1 cellular context compared by ENCODE assay signal in the genomic region with DNA sequence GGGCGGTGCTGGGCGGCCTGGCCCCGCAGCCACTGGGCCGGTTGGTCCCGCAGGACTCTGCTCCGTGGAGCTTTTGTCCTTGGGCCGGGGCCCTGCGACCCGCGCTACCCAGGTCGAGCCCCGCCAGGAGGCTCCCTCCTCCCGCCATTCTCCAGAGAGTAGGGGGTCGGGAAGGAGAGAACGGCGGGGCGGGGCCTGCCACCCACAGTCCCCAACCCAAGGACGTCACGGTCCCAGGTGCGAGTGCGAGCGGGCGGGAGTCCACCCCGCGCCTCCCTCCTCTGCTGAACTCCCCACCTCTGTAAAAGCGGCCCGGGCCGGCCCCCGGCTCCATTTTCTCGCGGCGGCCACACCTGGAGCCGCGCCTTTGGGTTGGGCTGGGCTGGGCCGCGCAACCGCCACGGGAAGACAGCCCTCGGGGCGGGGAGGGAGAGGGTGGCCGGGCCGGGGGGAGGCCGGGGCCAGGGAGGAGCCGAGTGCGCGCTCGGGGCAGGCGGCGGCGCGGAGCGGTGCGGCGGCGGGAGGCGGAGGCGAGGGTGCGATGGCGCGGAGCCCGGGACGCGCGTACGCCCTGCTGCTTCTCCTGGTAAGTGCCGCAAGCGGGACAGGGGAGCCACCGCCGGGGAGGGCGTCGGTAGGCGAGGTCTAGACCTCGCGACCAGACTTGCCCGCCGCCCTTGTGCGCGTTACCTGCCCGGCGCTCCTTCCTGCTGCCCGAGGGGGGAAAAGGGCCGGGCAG.
TF ChIP-seq lines count a peak whose summit lies in the region.

A gene (plus strand): TSS at position 467 of the 739 bp plus-strand sequence. CDS start 75 bp downstream, at position 542.

TF ChIP-seq in WTC11, 78 proteins besides CTCF, POLR2A, EP300 and RAD21 (continued from another document):
- TF ChIP-seq, protein P1, sequence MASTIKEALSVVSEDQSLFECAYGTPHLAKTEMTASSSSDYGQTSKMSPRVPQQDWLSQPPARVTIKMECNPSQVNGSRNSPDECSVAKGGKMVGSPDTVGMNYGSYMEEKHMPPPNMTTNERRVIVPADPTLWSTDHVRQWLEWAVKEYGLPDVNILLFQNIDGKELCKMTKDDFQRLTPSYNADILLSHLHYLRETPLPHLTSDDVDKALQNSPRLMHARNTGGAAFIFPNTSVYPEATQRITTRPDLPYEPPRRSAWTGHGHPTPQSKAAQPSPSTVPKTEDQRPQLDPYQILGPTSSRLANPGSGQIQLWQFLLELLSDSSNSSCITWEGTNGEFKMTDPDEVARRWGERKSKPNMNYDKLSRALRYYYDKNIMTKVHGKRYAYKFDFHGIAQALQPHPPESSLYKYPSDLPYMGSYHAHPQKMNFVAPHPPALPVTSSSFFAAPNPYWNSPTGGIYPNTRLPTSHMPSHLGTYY (CRISPR knock-in tag; IDR thresholded peaks at IDR 0.05): no peak
- no peak for TF ChIP-seq NR2C2 (CRISPR knock-in tag; IDR thresholded peaks at IDR 0.05)
- TF ChIP-seq, protein P2, sequence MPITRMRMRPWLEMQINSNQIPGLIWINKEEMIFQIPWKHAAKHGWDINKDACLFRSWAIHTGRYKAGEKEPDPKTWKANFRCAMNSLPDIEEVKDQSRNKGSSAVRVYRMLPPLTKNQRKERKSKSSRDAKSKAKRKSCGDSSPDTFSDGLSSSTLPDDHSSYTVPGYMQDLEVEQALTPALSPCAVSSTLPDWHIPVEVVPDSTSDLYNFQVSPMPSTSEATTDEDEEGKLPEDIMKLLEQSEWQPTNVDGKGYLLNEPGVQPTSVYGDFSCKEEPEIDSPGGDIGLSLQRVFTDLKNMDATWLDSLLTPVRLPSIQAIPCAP (CRISPR knock-in tag; IDR thresholded peaks at IDR 0.05): no peak; the same call in 1 of the 2 replicates
- TF ChIP-seq CREM (CRISPR knock-in tag; IDR thresholded peaks at IDR 0.05): 0 out of 2 replicates have a peak, but pooled peaks have one; percentile 26
- TF ChIP-seq TEAD1 (CRISPR knock-in tag; IDR thresholded peaks at IDR 0.05): peak; percentile 54; the same call in 1 of the 2 replicates
- TF ChIP-seq OVOL2 (CRISPR knock-in tag; IDR thresholded peaks at IDR 0.05; ENCODE audit: borderline replicate concordance): no peak
- no peak for TF ChIP-seq NFE2L1 (CRISPR knock-in tag; IDR thresholded peaks at IDR 0.05)
- TF ChIP-seq, protein P3, sequence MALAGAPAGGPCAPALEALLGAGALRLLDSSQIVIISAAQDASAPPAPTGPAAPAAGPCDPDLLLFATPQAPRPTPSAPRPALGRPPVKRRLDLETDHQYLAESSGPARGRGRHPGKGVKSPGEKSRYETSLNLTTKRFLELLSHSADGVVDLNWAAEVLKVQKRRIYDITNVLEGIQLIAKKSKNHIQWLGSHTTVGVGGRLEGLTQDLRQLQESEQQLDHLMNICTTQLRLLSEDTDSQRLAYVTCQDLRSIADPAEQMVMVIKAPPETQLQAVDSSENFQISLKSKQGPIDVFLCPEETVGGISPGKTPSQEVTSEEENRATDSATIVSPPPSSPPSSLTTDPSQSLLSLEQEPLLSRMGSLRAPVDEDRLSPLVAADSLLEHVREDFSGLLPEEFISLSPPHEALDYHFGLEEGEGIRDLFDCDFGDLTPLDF (CRISPR knock-in tag; IDR thresholded peaks at IDR 0.05): no peak
- no peak for TF ChIP-seq NR3C1 (CRISPR knock-in tag; conservative IDR thresholded peaks at IDR 0.05; ENCODE audit: low read depth)
- no peak for TF ChIP-seq FOXJ3 (CRISPR knock-in tag; IDR thresholded peaks at IDR 0.05; ENCODE audit: borderline replicate concordance)
- TF ChIP-seq ZNF263 (CRISPR knock-in tag; IDR thresholded peaks at IDR 0.05; ENCODE audit: low read depth): peak; percentile 53; the same call in 1 of the 2 replicates
- peak; percentile 72; the same call in 1 of the 2 replicates for TF ChIP-seq ZNF232 (CRISPR knock-in tag; IDR thresholded peaks at IDR 0.05)
- TF ChIP-seq ELF4 (CRISPR knock-in tag; IDR thresholded peaks at IDR 0.05; ENCODE audit: low read depth): 0 out of 2 replicates have a peak, but pooled peaks have one; percentile 35
- no peak for TF ChIP-seq EMX1 (CRISPR knock-in tag; IDR thresholded peaks at IDR 0.05)
- TF ChIP-seq ATF1 (CRISPR knock-in tag; IDR thresholded peaks at IDR 0.05): no peak
- TF ChIP-seq, protein P4, sequence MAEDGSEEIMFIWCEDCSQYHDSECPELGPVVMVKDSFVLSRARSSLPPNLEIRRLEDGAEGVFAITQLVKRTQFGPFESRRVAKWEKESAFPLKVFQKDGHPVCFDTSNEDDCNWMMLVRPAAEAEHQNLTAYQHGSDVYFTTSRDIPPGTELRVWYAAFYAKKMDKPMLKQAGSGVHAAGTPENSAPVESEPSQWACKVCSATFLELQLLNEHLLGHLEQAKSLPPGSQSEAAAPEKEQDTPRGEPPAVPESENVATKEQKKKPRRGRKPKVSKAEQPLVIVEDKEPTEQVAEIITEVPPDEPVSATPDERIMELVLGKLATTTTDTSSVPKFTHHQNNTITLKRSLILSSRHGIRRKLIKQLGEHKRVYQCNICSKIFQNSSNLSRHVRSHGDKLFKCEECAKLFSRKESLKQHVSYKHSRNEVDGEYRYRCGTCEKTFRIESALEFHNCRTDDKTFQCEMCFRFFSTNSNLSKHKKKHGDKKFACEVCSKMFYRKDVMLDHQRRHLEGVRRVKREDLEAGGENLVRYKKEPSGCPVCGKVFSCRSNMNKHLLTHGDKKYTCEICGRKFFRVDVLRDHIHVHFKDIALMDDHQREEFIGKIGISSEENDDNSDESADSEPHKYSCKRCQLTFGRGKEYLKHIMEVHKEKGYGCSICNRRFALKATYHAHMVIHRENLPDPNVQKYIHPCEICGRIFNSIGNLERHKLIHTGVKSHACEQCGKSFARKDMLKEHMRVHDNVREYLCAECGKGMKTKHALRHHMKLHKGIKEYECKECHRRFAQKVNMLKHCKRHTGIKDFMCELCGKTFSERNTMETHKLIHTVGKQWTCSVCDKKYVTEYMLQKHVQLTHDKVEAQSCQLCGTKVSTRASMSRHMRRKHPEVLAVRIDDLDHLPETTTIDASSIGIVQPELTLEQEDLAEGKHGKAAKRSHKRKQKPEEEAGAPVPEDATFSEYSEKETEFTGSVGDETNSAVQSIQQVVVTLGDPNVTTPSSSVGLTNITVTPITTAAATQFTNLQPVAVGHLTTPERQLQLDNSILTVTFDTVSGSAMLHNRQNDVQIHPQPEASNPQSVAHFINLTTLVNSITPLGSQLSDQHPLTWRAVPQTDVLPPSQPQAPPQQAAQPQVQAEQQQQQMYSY (CRISPR knock-in tag; IDR thresholded peaks at IDR 0.05): no peak
- TF ChIP-seq, protein P5, sequence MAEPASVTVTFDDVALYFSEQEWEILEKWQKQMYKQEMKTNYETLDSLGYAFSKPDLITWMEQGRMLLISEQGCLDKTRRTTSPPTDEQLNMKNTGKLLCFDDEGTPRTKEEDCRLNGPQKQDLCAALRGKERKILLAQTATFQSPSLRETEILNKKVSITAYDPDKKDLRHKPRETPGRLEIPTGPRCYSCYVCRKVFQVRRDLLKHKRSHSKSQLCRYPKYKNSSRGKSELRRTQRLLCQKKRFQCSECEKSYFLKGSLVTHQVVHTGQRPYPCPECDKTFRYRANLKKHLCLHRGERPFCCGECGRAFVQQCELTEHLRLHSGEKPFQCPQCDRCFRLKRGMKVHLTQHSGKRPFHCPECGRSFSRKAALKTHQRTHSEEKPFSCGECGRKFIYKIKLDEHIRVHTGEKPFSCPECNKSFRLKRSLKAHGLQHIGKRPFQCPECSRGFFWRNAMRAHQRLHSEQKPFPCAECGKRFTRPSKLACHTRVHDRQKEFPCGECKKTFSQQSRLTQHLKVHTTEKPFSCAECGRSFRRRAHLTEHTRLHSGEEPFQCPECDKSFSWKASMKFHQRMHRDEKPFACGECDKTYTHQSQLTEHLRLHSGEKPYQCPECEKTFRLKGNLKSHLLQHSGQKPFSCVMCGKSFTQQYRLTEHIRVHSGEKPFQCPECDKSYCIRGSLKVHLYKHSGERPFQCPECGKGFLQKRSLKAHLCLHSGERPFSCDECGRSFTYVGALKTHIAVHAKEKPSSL (CRISPR knock-in tag; conservative IDR thresholded peaks at IDR 0.05): no peak
- TF ChIP-seq JAZF1 (CRISPR knock-in tag; IDR thresholded peaks at IDR 0.05): no peak
- TF ChIP-seq GTF2I (CRISPR knock-in tag; conservative IDR thresholded peaks at IDR 0.05): no peak
- no peak for TF ChIP-seq ZNF396 (CRISPR knock-in tag; IDR thresholded peaks at IDR 0.05; ENCODE audit: borderline replicate concordance)
- no peak for TF ChIP-seq TP53 (CRISPR knock-in tag; IDR thresholded peaks at IDR 0.05)
- no peak for TF ChIP-seq ZNF317 (CRISPR knock-in tag; IDR thresholded peaks at IDR 0.05; ENCODE audit: borderline replicate concordance, low read depth)
- TF ChIP-seq, protein P6, sequence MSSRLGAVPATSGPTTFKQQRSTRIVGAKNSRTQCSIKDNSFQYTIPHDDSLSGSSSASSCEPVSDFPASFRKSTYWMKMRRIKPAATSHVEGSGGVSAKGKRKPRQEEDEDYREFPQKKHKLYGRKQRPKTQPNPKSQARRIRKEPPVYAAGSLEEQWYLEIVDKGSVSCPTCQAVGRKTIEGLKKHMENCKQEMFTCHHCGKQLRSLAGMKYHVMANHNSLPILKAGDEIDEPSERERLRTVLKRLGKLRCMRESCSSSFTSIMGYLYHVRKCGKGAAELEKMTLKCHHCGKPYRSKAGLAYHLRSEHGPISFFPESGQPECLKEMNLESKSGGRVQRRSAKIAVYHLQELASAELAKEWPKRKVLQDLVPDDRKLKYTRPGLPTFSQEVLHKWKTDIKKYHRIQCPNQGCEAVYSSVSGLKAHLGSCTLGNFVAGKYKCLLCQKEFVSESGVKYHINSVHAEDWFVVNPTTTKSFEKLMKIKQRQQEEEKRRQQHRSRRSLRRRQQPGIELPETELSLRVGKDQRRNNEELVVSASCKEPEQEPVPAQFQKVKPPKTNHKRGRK (CRISPR knock-in tag; IDR thresholded peaks at IDR 0.05; ENCODE audit: borderline replicate concordance): no peak
- no peak for TF ChIP-seq HMGA2 (CRISPR knock-in tag; IDR thresholded peaks at IDR 0.05)
- TF ChIP-seq, protein P7, sequence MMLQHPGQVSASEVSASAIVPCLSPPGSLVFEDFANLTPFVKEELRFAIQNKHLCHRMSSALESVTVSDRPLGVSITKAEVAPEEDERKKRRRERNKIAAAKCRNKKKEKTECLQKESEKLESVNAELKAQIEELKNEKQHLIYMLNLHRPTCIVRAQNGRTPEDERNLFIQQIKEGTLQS (CRISPR knock-in tag; conservative IDR thresholded peaks at IDR 0.05): no peak
- no peak for TF ChIP-seq JUN (CRISPR knock-in tag; IDR thresholded peaks at IDR 0.05)
- peak; percentile 12; the same call in 1 of the 2 replicates for TF ChIP-seq ZNF219 (CRISPR knock-in tag; IDR thresholded peaks at IDR 0.05; ENCODE audit: borderline replicate concordance)
- TF ChIP-seq FOXK1 (CRISPR knock-in tag; IDR thresholded peaks at IDR 0.05): no peak; the same call in 1 of the 2 replicates
- TF ChIP-seq SMAD3 (CRISPR knock-in tag; IDR thresholded peaks at IDR 0.05; ENCODE audit: borderline replicate concordance): peak; percentile 50; the same call in 1 of the 2 replicates
- TF ChIP-seq, protein P8, sequence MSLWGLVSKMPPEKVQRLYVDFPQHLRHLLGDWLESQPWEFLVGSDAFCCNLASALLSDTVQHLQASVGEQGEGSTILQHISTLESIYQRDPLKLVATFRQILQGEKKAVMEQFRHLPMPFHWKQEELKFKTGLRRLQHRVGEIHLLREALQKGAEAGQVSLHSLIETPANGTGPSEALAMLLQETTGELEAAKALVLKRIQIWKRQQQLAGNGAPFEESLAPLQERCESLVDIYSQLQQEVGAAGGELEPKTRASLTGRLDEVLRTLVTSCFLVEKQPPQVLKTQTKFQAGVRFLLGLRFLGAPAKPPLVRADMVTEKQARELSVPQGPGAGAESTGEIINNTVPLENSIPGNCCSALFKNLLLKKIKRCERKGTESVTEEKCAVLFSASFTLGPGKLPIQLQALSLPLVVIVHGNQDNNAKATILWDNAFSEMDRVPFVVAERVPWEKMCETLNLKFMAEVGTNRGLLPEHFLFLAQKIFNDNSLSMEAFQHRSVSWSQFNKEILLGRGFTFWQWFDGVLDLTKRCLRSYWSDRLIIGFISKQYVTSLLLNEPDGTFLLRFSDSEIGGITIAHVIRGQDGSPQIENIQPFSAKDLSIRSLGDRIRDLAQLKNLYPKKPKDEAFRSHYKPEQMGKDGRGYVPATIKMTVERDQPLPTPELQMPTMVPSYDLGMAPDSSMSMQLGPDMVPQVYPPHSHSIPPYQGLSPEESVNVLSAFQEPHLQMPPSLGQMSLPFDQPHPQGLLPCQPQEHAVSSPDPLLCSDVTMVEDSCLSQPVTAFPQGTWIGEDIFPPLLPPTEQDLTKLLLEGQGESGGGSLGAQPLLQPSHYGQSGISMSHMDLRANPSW (CRISPR knock-in tag; conservative IDR thresholded peaks at IDR 0.05; ENCODE audit: low read depth): no peak
- no peak for TF ChIP-seq PRRX2 (CRISPR knock-in tag; IDR thresholded peaks at IDR 0.05)
